In genomic region chr14:69204753-69205152, GRCh38 we compare ENCODE assay signal across 30 cellular contexts. TPM values are rescaled to one million over a fixed set of nuclear protein-coding genes. Genes with fewer than 3 reads are reported as not detected.
A peak's percentile ranks its signal among the peaks of the same experiment; 100 is the strongest.
DNase-seq lines count a peak whose midpoint lies in the region; FAIRE-seq and TF ChIP-seq lines count a peak whose summit lies in the region.
"Had no signal": no experiment of that assay in that cellular context is flagged by ENCODE, and none has a peak within 500 bp of the region (broad histone marks: within the 10 kb centered on the region; RNA-seq: fewer than 3 reads in every experiment).

No MANE protein-coding gene starts in this region.

- TF ChIP-seq POLR2A in endothelial cell of umbilical vein (IDR thresholded peaks at IDR 0.05; ENCODE audit: low read depth, low read length), result no peak

- peak; percentile 59 for FAIRE-seq in endothelial cell of umbilical vein (lab: Jason Lieb, UNC)
- FAIRE-seq: GM12892, HepG2 had no signal

- intact Hi-C loops in endothelial cell of umbilical vein (cut with micrococcal nuclease), result no loop called here

- no peaks in the 10 kb centered on the region for H3K9me1 ChIP-seq in endothelial cell of umbilical vein (replicated peaks; ENCODE audit: control insufficient read depth, extremely low read depth, insufficient read depth, low read length)

- DNase-seq in ELR (ENCODE audit: low read depth), result peak; percentile 34
- DNase-seq in NCI-H1930 (lab: John Stamatoyannopoulos, UW), result peak; percentile 17 to 39
- DNase-seq in endothelial cell of umbilical vein (ENCODE audit: low read depth, low spot score), result peak; percentile 29
- peak; percentile 40 to 80 for DNase-seq in lung microvascular endothelial cell (ENCODE audit: low read depth in 2 of 2)
- DNase-seq in GM19238 (ENCODE audit: insufficient read length, low spot score), result no peak
- no peak for DNase-seq in stimulated activated naive CD4-positive, alpha-beta T cell treated with Interleukin-2 at 50 U/mL for 16 hours (lab: John Stamatoyannopoulos, UW)
- no peak for DNase-seq in LoVo (ENCODE audit: low spot score)
- DNase-seq: activated CD4-positive, alpha-beta T cell treated with anti-CD3 and anti-CD28 coated beads for 4 hours; activated effector memory CD4-positive, alpha-beta T cell treated with anti-CD3 and anti-CD28 coated beads, Interleukin-2, amount 50 U/mL, for 16 hours; activated naive CD8-positive, alpha-beta T cell treated with anti-CD3 and anti-CD28 coated beads, Interleukin-2, amount 50 U/mL, for 24 hours; Calu3; dorsolateral prefrontal cortex; EL; head of caudate nucleus; Karpas-422; naive B cell; NCI-H1048; NCI-H187 treated with DMSO at 0.1 percent for 48 hours; SHP77 treated with DMSO at 0.1 percent for 48 hours; stimulated activated CD4-positive, alpha-beta T cell treated with anti-CD3 and anti-CD28 coated beads, Interleukin-15, amount 100 ng/mL, for 24 hours; stimulated activated naive CD4-positive, alpha-beta T cell; testis; uterus had no signal

- H3K9ac ChIP-seq in endothelial cell of umbilical vein (replicated peaks; ENCODE audit: extremely low read depth, insufficient read depth, low read length), result no peak overlapping the region

- no peaks in the 10 kb centered on the region for H3K27me3 ChIP-seq in endothelial cell of umbilical vein (ENCODE audit: control insufficient read depth in 2 of 2, insufficient read depth in 2 of 2, low read length in 2 of 2)
- H3K27me3 ChIP-seq: dorsolateral prefrontal cortex, testis, uterus had no signal

- no peaks in the 10 kb centered on the region for H3K9me3 ChIP-seq in endothelial cell of umbilical vein (replicated peaks; ENCODE audit: control insufficient read depth, insufficient read depth, low read length)
- H3K9me3 ChIP-seq: prostate gland, testis, uterus had no signal

- BruUV-seq in endothelial cell of umbilical vein (replicated peaks; lab: Mats Ljungman, UMichigan), result no TSS peak

- H3K36me3 ChIP-seq in endothelial cell of umbilical vein (ENCODE audit: control insufficient read depth in 2 of 2, extremely low read depth in 1 of 2, insufficient read depth in 2 of 2, low read length in 2 of 2), result no peaks in the 10 kb centered on the region
- H3K36me3 ChIP-seq: prostate gland, uterus had no signal

- H3K4me3 ChIP-seq in endothelial cell of umbilical vein (replicated peaks in 1 of 3; ENCODE audit: insufficient read depth in 1 of 3, low read depth in 1 of 3, low read length in 3 of 3), result no peak overlapping the region
- H3K4me3 ChIP-seq: dorsolateral prefrontal cortex, GM23338, prostate gland, testis, uterus had no signal

- no peak overlapping the region for H2AFZ ChIP-seq in endothelial cell of umbilical vein (ENCODE audit: low read depth, low read length)
- H2AFZ ChIP-seq: GM23338 had no signal

- no peak overlapping the region for H3K4me2 ChIP-seq in endothelial cell of umbilical vein (ENCODE audit: insufficient read depth, low read length)
- H3K4me2 ChIP-seq: GM23338 had no signal

- H4K20me1 ChIP-seq in endothelial cell of umbilical vein (replicated peaks; ENCODE audit: control insufficient read depth, extremely low read depth, insufficient read depth, low read length), result no peaks in the 10 kb centered on the region

- dilution Hi-C loops in endothelial cell of umbilical vein (cut with MboI; ENCODE audit: extremely low pct_ligation_motif_present, low sequenced_read_pairs), result no loop called here

- no peak overlapping the region for H3K27ac ChIP-seq in endothelial cell of umbilical vein (ENCODE audit: insufficient read depth, low read depth, low read length)
- H3K27ac ChIP-seq: dorsolateral prefrontal cortex, HL-60, prostate gland, testis, uterus, VCaP had no signal

- no peaks in the 10 kb centered on the region for H3K4me1 ChIP-seq in endothelial cell of umbilical vein (ENCODE audit: control insufficient read depth, extremely low read depth, insufficient read depth, low read length)
- H3K4me1 ChIP-seq: prostate gland, testis, uterus had no signal

- CTCF ChIA-PET in endothelial cell of umbilical vein (lab: Charles Lee), result no interaction called here

- TF ChIP-seq CTCF in endothelial cell of umbilical vein (IDR thresholded peaks at IDR 0.05; ENCODE audit: extremely low read depth in 1 of 2, insufficient read depth in 1 of 2, low read depth in 1 of 2, low read length in 2 of 2), result no peak

- H3K79me2 ChIP-seq in endothelial cell of umbilical vein (ENCODE audit: control insufficient read depth, insufficient read depth, low read length), result peaks cover 2% of the 10 kb centered on the region

- POLR2A ChIA-PET in endothelial cell of umbilical vein (lab: Charles Lee), result no interaction called here

TF ChIP-seq in endothelial cell of umbilical vein, 7 proteins besides CTCF, POLR2A, EP300 and RAD21:
- TF ChIP-seq GATA2 (IDR thresholded peaks at IDR 0.05; ENCODE audit: insufficient read depth, insufficient read length, low read depth, low read length) (no peak), JUN (IDR thresholded peaks at IDR 0.05; ENCODE audit: borderline replicate concordance, insufficient read depth, insufficient read length, low read depth) (no peak), POLR2AphosphoS5 (IDR thresholded peaks at IDR 0.05; ENCODE audit: insufficient read depth, low read depth, low read length) (no peak)
TF ChIP-seq in endothelial cell of umbilical vein: peak in this region for 0.

RNA-seq across cellular contexts. Expression of gene EXD2, which starts 13.5 kb away (rescaled TPM):
- total RNA-seq in endothelial cell of umbilical vein (18.6 and 22.6 TPM in 2 replicates), lung microvascular endothelial cell (16.8 and 21.0 TPM in 2 replicates)
- 10.7 and 11.6 TPM in 2 replicates for polyA plus RNA-seq in endothelial cell of umbilical vein
- polyA plus RNA-seq in endothelial cell of umbilical vein (2011; cell fraction: cytosol; rRNA removed), result 11.5 and 12.2 TPM in 2 replicates
- polyA plus RNA-seq in endothelial cell of umbilical vein (2011; cell fraction: nucleus; rRNA removed), result 20.0 and 23.9 TPM in 2 replicates
- polyA plus RNA-seq in endothelial cell of umbilical vein (2012), result 15.9 and 16.2 TPM in 2 replicates
- polyA minus RNA-seq in endothelial cell of umbilical vein, result 28.7 and 31.3 TPM in 2 replicates
- 9.5 TPM for polyA minus RNA-seq in endothelial cell of umbilical vein (2011; cell fraction: cytosol; rRNA and poly(A)+ RNA removed)
- polyA minus RNA-seq in endothelial cell of umbilical vein (2011; cell fraction: nucleus; rRNA and poly(A)+ RNA removed), result 11.9 and 14.0 TPM in 2 replicates

RNA-seq across cellular contexts. Expression of gene DCAF5, which starts 51.8 kb away (rescaled TPM):
- total RNA-seq in endothelial cell of umbilical vein (35.3 and 37.9 TPM in 2 replicates), lung microvascular endothelial cell (8.5 and 11.5 TPM in 2 replicates)
- 49.1 and 52.5 TPM in 2 replicates for polyA plus RNA-seq in endothelial cell of umbilical vein
- polyA plus RNA-seq in endothelial cell of umbilical vein (2011; cell fraction: cytosol; rRNA removed), result 37.9 and 42.7 TPM in 2 replicates
- polyA plus RNA-seq in endothelial cell of umbilical vein (2011; cell fraction: nucleus; rRNA removed), result 108 and 112 TPM in 2 replicates
- 27.5 TPM in 2 replicates for polyA plus RNA-seq in endothelial cell of umbilical vein (2012)
- polyA minus RNA-seq in endothelial cell of umbilical vein, result 44.4 and 55.2 TPM in 2 replicates
- polyA minus RNA-seq in endothelial cell of umbilical vein (2011; cell fraction: cytosol; rRNA and poly(A)+ RNA removed), result 7.6 TPM
- 38.4 and 48.5 TPM in 2 replicates for polyA minus RNA-seq in endothelial cell of umbilical vein (2011; cell fraction: nucleus; rRNA and poly(A)+ RNA removed)

RNA-seq across cellular contexts. Expression of gene GALNT16, which starts 55.2 kb away (rescaled TPM):
- 0.49 and 1.0 TPM in 2 replicates for total RNA-seq in endothelial cell of umbilical vein
- polyA plus RNA-seq in endothelial cell of umbilical vein, result 0.39 and 0.51 TPM in 2 replicates
- 0.37 and 0.57 TPM in 2 replicates for polyA plus RNA-seq in endothelial cell of umbilical vein (2011; cell fraction: cytosol; rRNA removed)
- polyA plus RNA-seq in endothelial cell of umbilical vein (2011; cell fraction: nucleus; rRNA removed), result 0.34 and 0.46 TPM in 2 replicates
- 0.52 and 1.1 TPM in 2 replicates for polyA plus RNA-seq in endothelial cell of umbilical vein (2012)
- 0.28 and 1.0 TPM in 2 replicates for polyA minus RNA-seq in endothelial cell of umbilical vein
- not detected for polyA minus RNA-seq in endothelial cell of umbilical vein (2011; cell fraction: cytosol; rRNA and poly(A)+ RNA removed)
- 0.10 TPM in 2 replicates for polyA minus RNA-seq in endothelial cell of umbilical vein (2011; cell fraction: nucleus; rRNA and poly(A)+ RNA removed)
- total RNA-seq in lung microvascular endothelial cell, result under 0.01 TPM in 1 of 2 replicates, not detected in the other
- polyA plus RNA-seq: CD14-positive monocyte had no signal

Comparison
In these comparisons a context has a peak if more than half of its experiments do, and no peak if none do; other contexts are left out.
1. DNase-seq: peak in ELR (single experiment), NCI-H1930 (2 of 2), endothelial cell of umbilical vein (single experiment) and lung microvascular endothelial cell (2 of 2); none in GM19238 (single experiment), stimulated activated naive CD4-positive, alpha-beta T cell treated with Interleukin-2 at 50 U/mL for 16 hours (single experiment) and LoVo (single experiment).